9 cellular contexts compared by ENCODE assay signal in genomic region chr15:95326689-95327525, GRCh38.
DNase-seq lines count a peak whose midpoint lies in the region; TF ChIP-seq lines count a peak whose summit lies in the region.
"Had no signal": no experiment of that assay in that cellular context is flagged by ENCODE, and none has a peak within 500 bp of the region (broad histone marks: within the 10 kb centered on the region; RNA-seq: fewer than 3 reads in every experiment).

No MANE protein-coding gene starts in this region.

- no peak overlapping the region for H3K4me2 ChIP-seq in PC-9

- peak overlapping the region; percentile 70 for H3K4me3 Mint-ChIP-seq in HFFc6
- peak overlapping the region; percentile 81 to 84 (median 83) for H3K4me3 Mint-ChIP-seq in brain
- no peak overlapping the region for H3K4me3 Mint-ChIP-seq in activated CD4-positive, alpha-beta T cell treated with anti-CD3 and anti-CD28 coated beads, Interleukin-2, amount 10 ng/mL, durations not matched to agents 7 days and 5 days
- H3K4me3 Mint-ChIP-seq: T-helper 17 cell had no signal

- H3K27ac ChIP-seq in iPS-20b (ENCODE audit: low read length) (no peak overlapping the region), sigmoid colon (peak overlapping the region; percentile 43 to 77 (median 48)), PC-9 (no peak overlapping the region)

- H3K27ac Mint-ChIP-seq in HFFc6: no peak overlapping the region
- peak overlapping the region in 2 of 5 experiments; percentile 58 to 74 for H3K27ac Mint-ChIP-seq in brain
- H3K27ac Mint-ChIP-seq in activated CD4-positive, alpha-beta T cell treated with anti-CD3 and anti-CD28 coated beads, Interleukin-2, amount 10 ng/mL, durations not matched to agents 7 days and 5 days: no peak overlapping the region
- H3K27ac Mint-ChIP-seq: T-helper 17 cell had no signal

- H3K4me3 ChIP-seq in iPS-20b (ENCODE audit: low read length): peak overlapping the region; percentile 79
- H3K4me3 ChIP-seq in sigmoid colon: peak overlapping the region; percentile 14 to 45 (median 35)
- no peak overlapping the region for H3K4me3 ChIP-seq in PC-9
- no peak overlapping the region for H3K4me3 ChIP-seq in BE2C (ENCODE audit: low read depth, low read length)

- no peak overlapping the region for H2AFZ ChIP-seq in PC-9

- no peaks in the 10 kb centered on the region for H3K36me3 ChIP-seq in iPS-20b (ENCODE audit: insufficient read depth, low read depth, low read length)
- no peaks in the 10 kb centered on the region for H3K36me3 ChIP-seq in sigmoid colon
- no peaks in the 10 kb centered on the region for H3K36me3 ChIP-seq in PC-9 (ENCODE audit: low read depth)
- H3K36me3 ChIP-seq in BE2C: no peaks in the 10 kb centered on the region

- no peaks in the 10 kb centered on the region for H3K9me3 Mint-ChIP-seq in HFFc6
- H3K9me3 Mint-ChIP-seq in brain: peaks cover 0 to 4% (median 0%) of the 10 kb centered on the region in 5 experiments
- no peaks in the 10 kb centered on the region for H3K9me3 Mint-ChIP-seq in activated CD4-positive, alpha-beta T cell treated with anti-CD3 and anti-CD28 coated beads, Interleukin-2, amount 10 ng/mL, durations not matched to agents 7 days and 5 days

- no peaks in the 10 kb centered on the region for H4K20me1 ChIP-seq in PC-9 (ENCODE audit: insufficient read depth)

- H3K9me3 ChIP-seq in iPS-20b (ENCODE audit: insufficient read depth, low read depth, low read length) (no peaks in the 10 kb centered on the region), sigmoid colon (no peaks in the 10 kb centered on the region), PC-9 (ENCODE audit: insufficient read depth, low read depth) (no peaks in the 10 kb centered on the region), BE2C (no peaks in the 10 kb centered on the region)

- CTCF ChIA-PET in PC-9 (lab: Charles Lee): no interaction called here
- CTCF ChIA-PET in activated CD4-positive, alpha-beta T cell treated with anti-CD3 and anti-CD28 coated beads, Interleukin-2, amount 10 ng/mL, durations not matched to agents 7 days and 5 days (lab: Charles Lee): no interaction called here

- H3K4me1 ChIP-seq in iPS-20b (ENCODE audit: insufficient read depth, low read length) (no peaks in the 10 kb centered on the region), sigmoid colon (peaks cover 0 to 7% (median 6%) of the 10 kb centered on the region in 4 donors), PC-9 (replicated peaks; ENCODE audit: insufficient read depth) (no peaks in the 10 kb centered on the region), BE2C (no peaks in the 10 kb centered on the region)

- intact Hi-C loops in sigmoid colon (cut with DNase I) (no loop called here), PC-9 (cut with micrococcal nuclease; ENCODE audit: unreplicated experiment) (no loop called here)

- H3K9ac ChIP-seq in iPS-20b (ENCODE audit: low read depth, low read length): peak overlapping the region; percentile 15; the same call in 1 of the 2 replicates

- no peak for TF ChIP-seq POLR2A in sigmoid colon (IDR thresholded peaks at IDR 0.05)

- no TSS peak for BruUV-seq in PC-9 (replicated peaks; lab: Mats Ljungman, UMichigan)

- POLR2A ChIA-PET in PC-9 (lab: Charles Lee; ENCODE audit: unreplicated experiment): no interaction called here
- POLR2A ChIA-PET in activated CD4-positive, alpha-beta T cell treated with anti-CD3 and anti-CD28 coated beads, Interleukin-2, amount 10 ng/mL, durations not matched to agents 7 days and 5 days (lab: Charles Lee): no interaction called here

- H3K36me3 Mint-ChIP-seq in HFFc6 (ENCODE audit: low read depth): no peaks in the 10 kb centered on the region
- no peaks in the 10 kb centered on the region for H3K36me3 Mint-ChIP-seq in brain
- H3K36me3 Mint-ChIP-seq in activated CD4-positive, alpha-beta T cell treated with anti-CD3 and anti-CD28 coated beads, Interleukin-2, amount 10 ng/mL, durations not matched to agents 7 days and 5 days (ENCODE audit: low read depth): no peaks in the 10 kb centered on the region

- H3F3A ChIP-seq in PC-9 (ENCODE audit: insufficient read depth, low read depth): no peaks in the 10 kb centered on the region

- 13 to 33% methylated on average over 66 of the region's 66 CpGs for WGBS in sigmoid colon, 2 donors

- peaks cover 10% of the 10 kb centered on the region; the same call in 1 of the 2 replicates for H3K27me3 Mint-ChIP-seq in HFFc6 (ENCODE audit: insufficient read depth)
- peaks cover 30% of the 10 kb centered on the region for H3K27me3 Mint-ChIP-seq in brain
- H3K27me3 Mint-ChIP-seq in activated CD4-positive, alpha-beta T cell treated with anti-CD3 and anti-CD28 coated beads, Interleukin-2, amount 10 ng/mL, durations not matched to agents 7 days and 5 days: peaks cover 36% of the 10 kb centered on the region

- TF ChIP-seq CTCF in HFFc6 (IDR thresholded peaks at IDR 0.05): no peak
- no peak for TF ChIP-seq CTCF in brain (conservative IDR thresholded peaks at IDR 0.05)
- TF ChIP-seq CTCF in sigmoid colon (IDR thresholded peaks at IDR 0.05): no peak
- no peak for TF ChIP-seq CTCF in PC-9 (conservative IDR thresholded peaks at IDR 0.05)
- TF ChIP-seq CTCF in BE2C (IDR thresholded peaks at IDR 0.05; ENCODE audit: low read depth, low read length): no peak

- no peak for TF ChIP-seq EP300 in sigmoid colon (IDR thresholded peaks at IDR 0.05)

- no peak for DNase-seq in HFFc6
- DNase-seq in sigmoid colon: peak; percentile 69
- DNase-seq in PC-9: no peak
- DNase-seq in activated CD4-positive, alpha-beta T cell treated with anti-CD3 and anti-CD28 coated beads, Interleukin-2, amount 10 ng/mL, durations not matched to agents 7 days and 5 days: no peak
- DNase-seq in cerebellar cortex (ENCODE audit: low spot score): no peak
- DNase-seq in BE2C: no peak
- DNase-seq: T-helper 17 cell had no signal

- peaks cover 5% of the 10 kb centered on the region; the same call in 1 of the 2 replicates for H3K4me1 Mint-ChIP-seq in HFFc6 (ENCODE audit: low read depth)
- peaks cover 27% of the 10 kb centered on the region for H3K4me1 Mint-ChIP-seq in brain
- no peaks in the 10 kb centered on the region for H3K4me1 Mint-ChIP-seq in activated CD4-positive, alpha-beta T cell treated with anti-CD3 and anti-CD28 coated beads, Interleukin-2, amount 10 ng/mL, durations not matched to agents 7 days and 5 days
- H3K4me1 Mint-ChIP-seq: T-helper 17 cell had no signal

- H3K9me2 ChIP-seq in PC-9 (ENCODE audit: insufficient read depth): no peaks in the 10 kb centered on the region

- no peaks in the 10 kb centered on the region for H3K79me2 ChIP-seq in PC-9 (ENCODE audit: low read depth)

- peaks cover 32% of the 10 kb centered on the region for H3K27me3 ChIP-seq in iPS-20b (ENCODE audit: insufficient read depth, low read length)
- H3K27me3 ChIP-seq in sigmoid colon: peaks cover 5 to 18% (median 6%) of the 10 kb centered on the region in 3 donors
- H3K27me3 ChIP-seq in PC-9 (ENCODE audit: insufficient read depth, low read depth): no peaks in the 10 kb centered on the region
- H3K27me3 ChIP-seq in BE2C: no peaks in the 10 kb centered on the region

Comparison
In these comparisons a context has a peak if more than half of its experiments do, and no peak if none do; other contexts are left out.
1. H3K27ac ChIP-seq: peak in sigmoid colon (4 of 4); none in iPS-20b (single experiment) and PC-9 (single experiment).
2. H3K4me3 ChIP-seq: peak in iPS-20b (single experiment) and sigmoid colon (4 of 4); none in PC-9 (single experiment) and BE2C (single experiment).